15 cellular contexts compared by ENCODE assay signal in genomic region chr1:207397525-207397926, GRCh38. TPM values are rescaled to one million over a fixed set of nuclear protein-coding genes. Genes with fewer than 3 reads are reported as not detected.
DNase-seq lines count a peak whose midpoint lies in the region; ATAC-seq and TF ChIP-seq lines count a peak whose summit lies in the region.
"Had no signal": no experiment of that assay in that cellular context is flagged by ENCODE, and none has a peak within 500 bp of the region (broad histone marks: within the 10 kb centered on the region; RNA-seq: fewer than 3 reads in every experiment).

No MANE protein-coding gene starts in this region.

- no peak overlapping the region for H2AFZ ChIP-seq in SK-N-SH (ENCODE audit: low read depth)

- no peak overlapping the region for H3K4me2 ChIP-seq in SK-N-SH

- CTCF ChIA-PET in SK-N-SH (lab: Yijun Ruan, JAX) = interaction anchor here (0.6 to 1.3 kb wide), 2 partner anchors 8 to 672 kb away, joined by 3 to 5 read pairs; no protein-coding TSS in a partner anchor

- WGBS in SK-N-SH (ENCODE audit: low lambda C conversion rate) = 11% methylated on average over 2 of the region's 2 CpGs

- peaks cover 5% of the 10 kb centered on the region for H3K4me1 Mint-ChIP-seq in activated CD4-positive, alpha-beta T cell treated with anti-CD3 and anti-CD28 coated beads, Interleukin-2, amount 10 ng/mL, durations not matched to agents 24 days and 14 days

- no peak for ATAC-seq in SK-N-SH treated with all-trans-retinoic acid at 6 μM for 48 hours
- ATAC-seq in HG03378 (IDR thresholded peaks at IDR 0.05; ENCODE audit: unreplicated experiment) = no peak
- ATAC-seq: activated CD4-positive, alpha-beta T cell treated with anti-CD3 and anti-CD28 coated beads for 36 hours; natural killer cell treated with Interleukin-12 subunit alpha and Interleukin-12 subunit beta and Interleukin-15 and Interleukin-18, amount 100 ng/mL, for 72 hours had no signal

- peaks cover 13% of the 10 kb centered on the region; the same call in 1 of the 2 replicates for H3K27me3 ChIP-seq in SK-N-SH (ENCODE audit: insufficient read depth)
- no peaks in the 10 kb centered on the region for H3K27me3 ChIP-seq in SJCRH30
- H3K27me3 ChIP-seq: tibial nerve had no signal

- peak; percentile 22; the same call in 1 of the 2 replicates for TF ChIP-seq CTCF in SK-N-SH (IDR thresholded peaks at IDR 0.05)

- no peaks in the 10 kb centered on the region for H3K9me2 ChIP-seq in SK-N-SH

- no peak for TF ChIP-seq EP300 in SK-N-SH (IDR thresholded peaks at IDR 0.05; ENCODE audit: borderline replicate concordance in 1 of 2, low read depth in 1 of 2, low read length in 1 of 2)

- intact Hi-C loops in activated CD4-positive, alpha-beta T cell treated with anti-CD3 and anti-CD28 coated beads, Interleukin-2, amount 10 ng/mL, durations not matched to agents 24 days and 14 days (cut with micrococcal nuclease) = no loop called here

- H3K27me3 Mint-ChIP-seq in activated CD4-positive, alpha-beta T cell treated with anti-CD3 and anti-CD28 coated beads, Interleukin-2, amount 10 ng/mL, durations not matched to agents 24 days and 14 days = peaks cover 2% of the 10 kb centered on the region
- H3K27me3 Mint-ChIP-seq: activated CD4-positive, alpha-beta T cell treated with anti-CD3 and anti-CD28 coated beads for 36 hours had no signal

- H3K9me3 ChIP-seq in SK-N-SH (no peaks in the 10 kb centered on the region), SJCRH30 (replicated peaks) (no peaks in the 10 kb centered on the region)
- H3K9me3 ChIP-seq: tibial nerve had no signal

- no peaks in the 10 kb centered on the region; a peak in 1 of 4 replicates for H3K4me1 ChIP-seq in SK-N-SH (ENCODE audit: control insufficient read depth in 1 of 2, insufficient read depth in 2 of 2, low read depth in 1 of 2, low read length in 1 of 2)
- H3K4me1 ChIP-seq in SJCRH30 = peaks cover 25% of the 10 kb centered on the region

- H3K4me3 ChIP-seq in SK-N-SH (ENCODE audit: low read depth in 2 of 2, low read length in 1 of 2) (no peak overlapping the region), SJCRH30 (no peak overlapping the region)
- H3K4me3 ChIP-seq: skin epidermis, tibial nerve had no signal

- peaks cover 7% of the 10 kb centered on the region for H3F3A ChIP-seq in SK-N-SH (replicated peaks; ENCODE audit: insufficient read depth)

- H3K79me2 ChIP-seq in SK-N-SH (ENCODE audit: insufficient read depth) = no peaks in the 10 kb centered on the region

- H3K36me3 ChIP-seq in SK-N-SH (replicated peaks in 1 of 2; ENCODE audit: control insufficient read depth in 1 of 2, insufficient read depth in 2 of 2, low read length in 1 of 2) = no peaks in the 10 kb centered on the region
- 0 out of 2 replicates have a peak, but pooled peaks cover 2% of the 10 kb centered on the region for H3K36me3 ChIP-seq in SJCRH30
- H3K36me3 ChIP-seq: tibial nerve had no signal

- H3K36me3 Mint-ChIP-seq in activated CD4-positive, alpha-beta T cell treated with anti-CD3 and anti-CD28 coated beads, Interleukin-2, amount 10 ng/mL, durations not matched to agents 24 days and 14 days (ENCODE audit: low read depth) = no peaks in the 10 kb centered on the region
- H3K36me3 Mint-ChIP-seq: natural killer cell treated with Interleukin-12 subunit alpha and Interleukin-12 subunit beta and Interleukin-15 and Interleukin-18, amount 100 ng/mL, for 72 hours had no signal

- H3K27ac ChIP-seq in SK-N-SH (ENCODE audit: low read depth in 2 of 2, low read length in 1 of 2) (no peak overlapping the region), SJCRH30 (peak overlapping the region; percentile 0; the same call in 1 of the 2 replicates)
- H3K27ac ChIP-seq: skin epidermis, tibial nerve had no signal

- H4K20me1 ChIP-seq in SK-N-SH (ENCODE audit: insufficient read depth) = no peaks in the 10 kb centered on the region

- POLR2A ChIA-PET in SK-N-SH (lab: Yijun Ruan, JAX) = no interaction called here

- no peak overlapping the region for H3K9ac ChIP-seq in SK-N-SH

- no peak for DNase-seq in SK-N-SH
- DNase-seq in SJCRH30 = peak; percentile 52 to 54
- DNase-seq in foreskin melanocyte = peak; percentile 4
- peak; percentile 37 for DNase-seq in superior temporal gyrus (ENCODE audit: extremely low spot score)
- DNase-seq in SHP77 (lab: John Stamatoyannopoulos, UW) = no peak
- DNase-seq in activated CD4-positive, alpha-beta T cell treated with anti-CD3 and anti-CD28 coated beads, Interleukin-2, amount 10 ng/mL, durations not matched to agents 24 days and 14 days = no peak
- DNase-seq: activated CD4-positive, alpha-beta T cell treated with anti-CD3 and anti-CD28 coated beads for 36 hours; activated gamma-delta T cell; central memory CD4-positive, alpha-beta T cell; NCI-H524 treated with DMSO at 0.1 percent for 48 hours had no signal

- H3K4me3 Mint-ChIP-seq in activated CD4-positive, alpha-beta T cell treated with anti-CD3 and anti-CD28 coated beads, Interleukin-2, amount 10 ng/mL, durations not matched to agents 24 days and 14 days = no peak overlapping the region
- H3K4me3 Mint-ChIP-seq: activated CD4-positive, alpha-beta T cell treated with anti-CD3 and anti-CD28 coated beads for 36 hours; natural killer cell treated with Interleukin-12 subunit alpha and Interleukin-12 subunit beta and Interleukin-15 and Interleukin-18, amount 100 ng/mL, for 72 hours had no signal

- H3K27ac Mint-ChIP-seq in activated CD4-positive, alpha-beta T cell treated with anti-CD3 and anti-CD28 coated beads, Interleukin-2, amount 10 ng/mL, durations not matched to agents 24 days and 14 days = no peak overlapping the region
- H3K27ac Mint-ChIP-seq: activated CD4-positive, alpha-beta T cell treated with anti-CD3 and anti-CD28 coated beads for 36 hours; natural killer cell treated with Interleukin-12 subunit alpha and Interleukin-12 subunit beta and Interleukin-15 and Interleukin-18, amount 100 ng/mL, for 72 hours had no signal

- TF ChIP-seq RAD21 in SK-N-SH (IDR thresholded peaks at IDR 0.05; ENCODE audit: low read length) = no peak

- peaks cover 11% of the 10 kb centered on the region for H3K9me3 Mint-ChIP-seq in activated CD4-positive, alpha-beta T cell treated with anti-CD3 and anti-CD28 coated beads, Interleukin-2, amount 10 ng/mL, durations not matched to agents 24 days and 14 days
- H3K9me3 Mint-ChIP-seq: natural killer cell treated with Interleukin-12 subunit alpha and Interleukin-12 subunit beta and Interleukin-15 and Interleukin-18, amount 100 ng/mL, for 72 hours had no signal

TF ChIP-seq in SK-N-SH, 30 proteins besides CTCF, POLR2A, EP300 and RAD21:
- no peak for TF ChIP-seq USF2 (IDR thresholded peaks at IDR 0.05; ENCODE audit: borderline replicate concordance, low read depth, low read length)
- no peak for TF ChIP-seq GATA2 (CRISPR knock-in tag; IDR thresholded peaks at IDR 0.05)

TF ChIP-seq in SK-N-SH treated with all-trans-retinoic acid at 6 μM for 48 hours, 23 proteins besides CTCF, POLR2A, EP300 and RAD21 (continues in another document):
- TF ChIP-seq ESRRG (CRISPR knock-in tag; IDR thresholded peaks at IDR 0.05) (no peak), ISL1 (CRISPR knock-in tag; IDR thresholded peaks at IDR 0.05) (no peak), ARNTL (CRISPR knock-in tag; IDR thresholded peaks at IDR 0.05; ENCODE audit: borderline replicate concordance, low read depth) (no peak), ZFP30 (CRISPR knock-in tag; IDR thresholded peaks at IDR 0.05) (no peak), TCF4 (CRISPR knock-in tag; IDR thresholded peaks at IDR 0.05; ENCODE audit: borderline replicate concordance) (no peak), CREB5 (CRISPR knock-in tag; IDR thresholded peaks at IDR 0.05; ENCODE audit: low read depth) (no peak), PPARA (CRISPR knock-in tag; IDR thresholded peaks at IDR 0.05; ENCODE audit: borderline replicate concordance) (no peak), TOX (CRISPR knock-in tag; IDR thresholded peaks at IDR 0.05; ENCODE audit: borderline replicate concordance) (no peak), ZNF8 (CRISPR knock-in tag; IDR thresholded peaks at IDR 0.05) (no peak)
- TF ChIP-seq, protein P1, sequence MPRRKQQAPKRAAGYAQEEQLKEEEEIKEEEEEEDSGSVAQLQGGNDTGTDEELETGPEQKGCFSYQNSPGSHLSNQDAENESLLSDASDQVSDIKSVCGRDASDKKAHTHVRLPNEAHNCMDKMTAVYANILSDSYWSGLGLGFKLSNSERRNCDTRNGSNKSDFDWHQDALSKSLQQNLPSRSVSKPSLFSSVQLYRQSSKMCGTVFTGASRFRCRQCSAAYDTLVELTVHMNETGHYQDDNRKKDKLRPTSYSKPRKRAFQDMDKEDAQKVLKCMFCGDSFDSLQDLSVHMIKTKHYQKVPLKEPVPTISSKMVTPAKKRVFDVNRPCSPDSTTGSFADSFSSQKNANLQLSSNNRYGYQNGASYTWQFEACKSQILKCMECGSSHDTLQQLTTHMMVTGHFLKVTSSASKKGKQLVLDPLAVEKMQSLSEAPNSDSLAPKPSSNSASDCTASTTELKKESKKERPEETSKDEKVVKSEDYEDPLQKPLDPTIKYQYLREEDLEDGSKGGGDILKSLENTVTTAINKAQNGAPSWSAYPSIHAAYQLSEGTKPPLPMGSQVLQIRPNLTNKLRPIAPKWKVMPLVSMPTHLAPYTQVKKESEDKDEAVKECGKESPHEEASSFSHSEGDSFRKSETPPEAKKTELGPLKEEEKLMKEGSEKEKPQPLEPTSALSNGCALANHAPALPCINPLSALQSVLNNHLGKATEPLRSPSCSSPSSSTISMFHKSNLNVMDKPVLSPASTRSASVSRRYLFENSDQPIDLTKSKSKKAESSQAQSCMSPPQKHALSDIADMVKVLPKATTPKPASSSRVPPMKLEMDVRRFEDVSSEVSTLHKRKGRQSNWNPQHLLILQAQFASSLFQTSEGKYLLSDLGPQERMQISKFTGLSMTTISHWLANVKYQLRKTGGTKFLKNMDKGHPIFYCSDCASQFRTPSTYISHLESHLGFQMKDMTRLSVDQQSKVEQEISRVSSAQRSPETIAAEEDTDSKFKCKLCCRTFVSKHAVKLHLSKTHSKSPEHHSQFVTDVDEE (CRISPR knock-in tag; IDR thresholded peaks at IDR 0.05) = no peak

RNA-seq across cellular contexts. Expression of gene CR2, which starts 56.6 kb away (rescaled TPM):
- not detected in 2 replicates for polyA plus RNA-seq in SK-N-SH (2012; rRNA removed)
- polyA plus RNA-seq in SK-N-SH (2012; cell fraction: cytosol; rRNA removed) = not detected in 2 replicates
- not detected in 2 replicates for polyA plus RNA-seq in SK-N-SH (2012; cell fraction: nucleus; rRNA removed)
- total RNA-seq in SJCRH30 (2014; rRNA removed; shearing (Covaris generic)) = 0.03 and 0.04 TPM in 2 replicates
- 0.24 TPM in 1 of 2 replicates, not detected in the other for total RNA-seq in activated CD4-positive, alpha-beta T cell treated with anti-CD3 and anti-CD28 coated beads, Interleukin-2, amount 10 ng/mL, durations not matched to agents 24 days and 14 days
- total RNA-seq: natural killer cell treated with Interleukin-12 subunit alpha and Interleukin-12 subunit beta and Interleukin-15 and Interleukin-18, amount 100 ng/mL, for 72 hours; tibial nerve had no signal

Comparison
In these comparisons a context has a peak if more than half of its experiments do, and no peak if none do; other contexts are left out.
1. DNase-seq: peak in SJCRH30 (2 of 2), foreskin melanocyte (single experiment) and superior temporal gyrus (single experiment); none in SK-N-SH (single experiment), SHP77 (0 of 2) and activated CD4-positive, alpha-beta T cell treated with anti-CD3 and anti-CD28 coated beads, Interleukin-2, amount 10 ng/mL, durations not matched to agents 24 days and 14 days (single experiment).